8 cellular contexts compared by ENCODE assay signal in genomic region chrX:52185069-52185434, GRCh38. TPM values are rescaled to one million over a fixed set of nuclear protein-coding genes. Genes with fewer than 3 reads are reported as not detected.
DNase-seq lines count a peak whose midpoint lies in the region; ATAC-seq, FAIRE-seq and TF ChIP-seq lines count a peak whose summit lies in the region.
"Not testable (repeated sequence)": the region's sequence is repeated elsewhere in the genome, so short reads cannot be mapped to it uniquely, and the experiment has no call there.
"Had no signal": no experiment of that assay in that cellular context is flagged by ENCODE, and none has a peak within 500 bp of the region (broad histone marks: within the 10 kb centered on the region; RNA-seq: fewer than 3 reads in every experiment).

No MANE protein-coding gene starts in this region.

- POLR2A ChIA-PET in A673 (lab: Charles Lee; ENCODE audit: low non-redundant PET); PC-3 (lab: Charles Lee; ENCODE audit: unreplicated experiment); WTC11 (lab: Charles Lee); naive thymus-derived CD8-positive, alpha-beta T cell (lab: Charles Lee): not testable (repeated sequence)

- TF ChIP-seq POLR2A in gastroesophageal sphincter (IDR thresholded peaks at IDR 0.05) = not testable (repeated sequence)

- not testable (repeated sequence) for H3K9ac ChIP-seq in PC-3 (ENCODE audit: low read length)

- peak; percentile 7 for FAIRE-seq in bronchial epithelial cell (lab: Jason Lieb, UNC)

- H3K4me3 Mint-ChIP-seq in WTC11; naive thymus-derived CD8-positive, alpha-beta T cell; stimulated activated naive CD8-positive, alpha-beta T cell treated with anti-CD3 and anti-CD28 coated beads, Interleukin-15, amount 100 ng/mL, for 72 hours: not testable (repeated sequence)

- H3K9me2 ChIP-seq in PC-3 (replicated peaks; ENCODE audit: low read length) = not testable (repeated sequence)

- H3K4me1 ChIP-seq in A673 (ENCODE audit: insufficient read depth, low read length, poor library complexity, severe bottlenecking); PC-3 (ENCODE audit: insufficient read depth, low read length); gastroesophageal sphincter: not testable (repeated sequence)

- H3K27ac ChIP-seq in A673 (ENCODE audit: low read depth, low read length, poor library complexity, severe bottlenecking); PC-3 (ENCODE audit: low read length); gastroesophageal sphincter: not testable (repeated sequence)

- intact Hi-C loops in A673 (cut with micrococcal nuclease; ENCODE audit: unreplicated experiment); PC-3 (cut with micrococcal nuclease): not testable (repeated sequence)

- not testable (repeated sequence) for H3K4me2 ChIP-seq in PC-3 (ENCODE audit: low read length)

- not testable (repeated sequence) for H4K20me1 ChIP-seq in PC-3 (ENCODE audit: low read length)

- TF ChIP-seq CTCF in A673 (conservative IDR thresholded peaks at IDR 0.05; ENCODE audit: low read depth, low read length); PC-3 (conservative IDR thresholded peaks at IDR 0.05; ENCODE audit: low read depth, low read length); WTC11 (IDR thresholded peaks at IDR 0.05); bronchial epithelial cell (IDR thresholded peaks at IDR 0.05; ENCODE audit: insufficient read depth, low read length, severe bottlenecking); gastroesophageal sphincter (IDR thresholded peaks at IDR 0.05): not testable (repeated sequence)

- H3K4me1 Mint-ChIP-seq in WTC11; naive thymus-derived CD8-positive, alpha-beta T cell; stimulated activated naive CD8-positive, alpha-beta T cell treated with anti-CD3 and anti-CD28 coated beads, Interleukin-15, amount 100 ng/mL, for 72 hours: not testable (repeated sequence)

- H3F3A ChIP-seq in PC-3 (ENCODE audit: low read length, unreplicated experiment) = not testable (repeated sequence)

- TF ChIP-seq EP300 in gastroesophageal sphincter (IDR thresholded peaks at IDR 0.05) = not testable (repeated sequence)

- not testable (repeated sequence) for H3K27me3 ChIP-seq in A673 (replicated peaks; ENCODE audit: insufficient read depth, low read depth, low read length, poor library complexity); PC-3 (ENCODE audit: low read length); bronchial epithelial cell (ENCODE audit: control insufficient read depth, insufficient read depth, low read length); gastroesophageal sphincter

- H3K79me2 ChIP-seq in PC-3 (ENCODE audit: low read length) = not testable (repeated sequence)

- not testable (repeated sequence) for H3K9me3 Mint-ChIP-seq in WTC11; naive thymus-derived CD8-positive, alpha-beta T cell; stimulated activated naive CD8-positive, alpha-beta T cell treated with anti-CD3 and anti-CD28 coated beads, Interleukin-15, amount 100 ng/mL, for 72 hours

- H3K27ac Mint-ChIP-seq in WTC11; naive thymus-derived CD8-positive, alpha-beta T cell; stimulated activated naive CD8-positive, alpha-beta T cell treated with anti-CD3 and anti-CD28 coated beads, Interleukin-15, amount 100 ng/mL, for 72 hours: not testable (repeated sequence)

- ATAC-seq in PC-3 = peak; percentile 62
- ATAC-seq in WTC11 = peak; percentile 33
- peak; percentile 32 for ATAC-seq in gastroesophageal sphincter
- ATAC-seq in naive thymus-derived CD8-positive, alpha-beta T cell = peak; percentile 16 to 28
- ATAC-seq in stimulated activated naive CD8-positive, alpha-beta T cell treated with anti-CD3 and anti-CD28 coated beads, Interleukin-15, amount 100 ng/mL, for 72 hours = peak; percentile 23

- not testable (repeated sequence) for H2AFZ ChIP-seq in PC-3 (ENCODE audit: low read length)

- not testable (repeated sequence) for DNase-seq in A673 (ENCODE audit: low spot score); PC-3; WTC11 (ENCODE audit: low spot score); bronchial epithelial cell (ENCODE audit: low read depth); naive thymus-derived CD8-positive, alpha-beta T cell; stimulated activated naive CD8-positive, alpha-beta T cell treated with anti-CD3 and anti-CD28 coated beads, Interleukin-15, amount 100 ng/mL, for 72 hours

- no CpG with 5 or more reads among the region's 17 CpGs for WGBS in gastroesophageal sphincter (ENCODE audit: low coverage in 1 of 2), 2 donors

- H3K9me3 ChIP-seq in A673 (ENCODE audit: low read depth, low read length, poor library complexity, severe bottlenecking); PC-3 (ENCODE audit: low read length); gastroesophageal sphincter: not testable (repeated sequence)

- H3K27me3 Mint-ChIP-seq in WTC11 (ENCODE audit: low read depth); naive thymus-derived CD8-positive, alpha-beta T cell; stimulated activated naive CD8-positive, alpha-beta T cell treated with anti-CD3 and anti-CD28 coated beads, Interleukin-15, amount 100 ng/mL, for 72 hours: not testable (repeated sequence)

- CTCF ChIA-PET in A673 (lab: Charles Lee); PC-3 (lab: Charles Lee); WTC11 (lab: Charles Lee): not testable (repeated sequence)

- H3K36me3 ChIP-seq in A673 (ENCODE audit: insufficient read depth, low read length, poor library complexity, severe bottlenecking); PC-3 (ENCODE audit: low read depth, low read length); bronchial epithelial cell (ENCODE audit: control insufficient read depth, insufficient read depth, low read length); gastroesophageal sphincter: not testable (repeated sequence)

- BruUV-seq in A673 (replicated peaks; lab: Mats Ljungman, UMichigan) (TSS peak; percentile 42), PC-3 (replicated peaks; lab: Mats Ljungman, UMichigan) (TSS peak; percentile 66)

- not testable (repeated sequence) for H3K4me3 ChIP-seq in A673 (ENCODE audit: low read depth, low read length, poor library complexity, severe bottlenecking); PC-3 (ENCODE audit: low read length); bronchial epithelial cell (ENCODE audit: low read depth, low read length); gastroesophageal sphincter

- not testable (repeated sequence) for H3K36me3 Mint-ChIP-seq in WTC11; naive thymus-derived CD8-positive, alpha-beta T cell

RNA-seq across cellular contexts. Expression of gene MAGED4, which starts 0.4 kb away (rescaled TPM):
- total RNA-seq in A673 (2021) = 57.1 and 59.5 TPM in 2 replicates
- total RNA-seq in PC-3 (2014; rRNA removed) = 4.6 and 41.5 TPM in 2 replicates
- total RNA-seq in WTC11 (2021) = 56.5 to 76.9 TPM (median 66.7 TPM) in 3 replicates
- 0.26 TPM in 1 of 2 replicates, not detected in the other for total RNA-seq in bronchial epithelial cell
- 1 to 10 TPM in 1 of 4 donors, under 1 TPM in 3; 0.35 to 4.4 (median 0.72) TPM for total RNA-seq in gastroesophageal sphincter
- total RNA-seq in naive thymus-derived CD8-positive, alpha-beta T cell = 1 to 10 TPM; 1.4 to 1.5 TPM
- 1 to 10 TPM; 1.5 to 2.2 (median 1.7) TPM for polyA plus RNA-seq in naive thymus-derived CD8-positive, alpha-beta T cell
- total RNA-seq: Caco-2 had no signal
